In genomic region chr3:129112308-129113052, GRCh38 we compare ENCODE assay signal across 12 cellular contexts. TPM values are rescaled to one million over a fixed set of nuclear protein-coding genes. Genes with fewer than 3 reads are reported as not detected.
DNase-seq lines count a peak whose midpoint lies in the region; ATAC-seq, FAIRE-seq and TF ChIP-seq lines count a peak whose summit lies in the region.
"Had no signal": no experiment of that assay in that cellular context is flagged by ENCODE, and none has a peak within 500 bp of the region (broad histone marks: within the 10 kb centered on the region; RNA-seq: fewer than 3 reads in every experiment).

No MANE protein-coding gene starts in this region.

- FAIRE-seq in RCC 7860 (lab: Jason Lieb, UNC): no peak

- intact Hi-C loops in natural killer cell (cut with micrococcal nuclease): no loop called here

- H3K27ac Mint-ChIP-seq in natural killer cell treated with Interleukin-12 subunit alpha and Interleukin-12 subunit beta and Interleukin-15 and Interleukin-18, amount 100 ng/mL, for 72 hours: peak overlapping the region; percentile 75 to 89
- H3K27ac Mint-ChIP-seq in natural killer cell: no peak overlapping the region
- H3K27ac Mint-ChIP-seq in stimulated activated naive CD8-positive, alpha-beta T cell treated with anti-CD3 and anti-CD28 coated beads, Interleukin-15, amount 100 ng/mL, for 72 hours: peak overlapping the region; percentile 99 to 100

- DNase-seq in natural killer cell treated with Interleukin-12 subunit alpha and Interleukin-12 subunit beta and Interleukin-15 and Interleukin-18, amount 100 ng/mL, for 72 hours (ENCODE audit: low spot score): no peak
- no peak for DNase-seq in natural killer cell
- DNase-seq in RCC 7860 (ENCODE audit: low spot score): peak; percentile 39
- DNase-seq in choroid plexus epithelial cell (ENCODE audit: low read depth): peak; percentile 93
- peak; percentile 81 to 91 for DNase-seq in stimulated activated naive CD8-positive, alpha-beta T cell treated with anti-CD3 and anti-CD28 coated beads, Interleukin-15, amount 100 ng/mL, for 72 hours
- DNase-seq in islet precursor cell: no peak
- DNase-seq in GM19240 (ENCODE audit: insufficient read length, low spot score): no peak
- DNase-seq in NCI-H2081 treated with DMSO at 0.1 percent for 48 hours (lab: John Stamatoyannopoulos, UW): no peak
- DNase-seq: caudate nucleus, NCI-H1048 had no signal

- H3K4me1 Mint-ChIP-seq in natural killer cell treated with Interleukin-12 subunit alpha and Interleukin-12 subunit beta and Interleukin-15 and Interleukin-18, amount 100 ng/mL, for 72 hours (ENCODE audit: low read depth in 2 of 2): peaks cover 39 to 41% of the 10 kb centered on the region in 2 donors
- peaks cover 35 to 46% of the 10 kb centered on the region in 2 donors for H3K4me1 Mint-ChIP-seq in natural killer cell
- H3K4me1 Mint-ChIP-seq in stimulated activated naive CD8-positive, alpha-beta T cell treated with anti-CD3 and anti-CD28 coated beads, Interleukin-15, amount 100 ng/mL, for 72 hours: peaks cover 90% of the 10 kb centered on the region

- H3K36me3 Mint-ChIP-seq in natural killer cell treated with Interleukin-12 subunit alpha and Interleukin-12 subunit beta and Interleukin-15 and Interleukin-18, amount 100 ng/mL, for 72 hours: peaks cover 7% of the 10 kb centered on the region
- H3K36me3 Mint-ChIP-seq in natural killer cell: no peaks in the 10 kb centered on the region

- peak overlapping the region; percentile 47 for H3K4me3 Mint-ChIP-seq in natural killer cell treated with Interleukin-12 subunit alpha and Interleukin-12 subunit beta and Interleukin-15 and Interleukin-18, amount 100 ng/mL, for 72 hours
- H3K4me3 Mint-ChIP-seq in natural killer cell: no peak overlapping the region
- peak overlapping the region; percentile 77 to 79 for H3K4me3 Mint-ChIP-seq in stimulated activated naive CD8-positive, alpha-beta T cell treated with anti-CD3 and anti-CD28 coated beads, Interleukin-15, amount 100 ng/mL, for 72 hours
- H3K4me3 Mint-ChIP-seq: CD8-positive, alpha-beta memory T cell had no signal

- H3K9me3 Mint-ChIP-seq in natural killer cell treated with Interleukin-12 subunit alpha and Interleukin-12 subunit beta and Interleukin-15 and Interleukin-18, amount 100 ng/mL, for 72 hours: no peaks in the 10 kb centered on the region
- no peaks in the 10 kb centered on the region for H3K9me3 Mint-ChIP-seq in natural killer cell
- H3K9me3 Mint-ChIP-seq in stimulated activated naive CD8-positive, alpha-beta T cell treated with anti-CD3 and anti-CD28 coated beads, Interleukin-15, amount 100 ng/mL, for 72 hours: no peaks in the 10 kb centered on the region
- H3K9me3 Mint-ChIP-seq: CD8-positive, alpha-beta memory T cell had no signal

- TF ChIP-seq CTCF in natural killer cell (IDR thresholded peaks at IDR 0.05) (no peak), choroid plexus epithelial cell (conservative IDR thresholded peaks at IDR 0.05; ENCODE audit: low read depth, low read length) (no peak)

- no peak overlapping the region for H3K4me3 ChIP-seq in choroid plexus epithelial cell (ENCODE audit: low read depth, low read length)
- H3K4me3 ChIP-seq: thoracic aorta had no signal

- peak; percentile 89 for ATAC-seq in natural killer cell treated with Interleukin-12 subunit alpha and Interleukin-12 subunit beta and Interleukin-15 and Interleukin-18, amount 100 ng/mL, for 72 hours
- no peak for ATAC-seq in natural killer cell
- ATAC-seq in stimulated activated naive CD8-positive, alpha-beta T cell treated with anti-CD3 and anti-CD28 coated beads, Interleukin-15, amount 100 ng/mL, for 72 hours: peak; percentile 94

- no peaks in the 10 kb centered on the region for H3K27me3 Mint-ChIP-seq in natural killer cell treated with Interleukin-12 subunit alpha and Interleukin-12 subunit beta and Interleukin-15 and Interleukin-18, amount 100 ng/mL, for 72 hours
- H3K27me3 Mint-ChIP-seq in natural killer cell (ENCODE audit: low read depth in 2 of 2): no peaks in the 10 kb centered on the region
- no peaks in the 10 kb centered on the region for H3K27me3 Mint-ChIP-seq in stimulated activated naive CD8-positive, alpha-beta T cell treated with anti-CD3 and anti-CD28 coated beads, Interleukin-15, amount 100 ng/mL, for 72 hours
- H3K27me3 Mint-ChIP-seq: CD8-positive, alpha-beta memory T cell had no signal

RNA-seq across cellular contexts. Expression of gene RAB43, which starts 9.1 kb away (rescaled TPM):
- 10 to 100 TPM; 50.7 to 53.9 TPM for total RNA-seq in natural killer cell treated with Interleukin-12 subunit alpha and Interleukin-12 subunit beta and Interleukin-15 and Interleukin-18, amount 100 ng/mL, for 72 hours
- total RNA-seq in natural killer cell: 10 to 100 TPM; 36.5 to 47.2 (median 38.3) TPM

RNA-seq across cellular contexts. Expression of gene ISY1, which starts 48.4 kb away (rescaled TPM):
- total RNA-seq in natural killer cell treated with Interleukin-12 subunit alpha and Interleukin-12 subunit beta and Interleukin-15 and Interleukin-18, amount 100 ng/mL, for 72 hours: 10 to 100 TPM; 54.7 to 59.7 TPM
- 10 to 100 TPM; 51.9 to 58.2 (median 56.1) TPM for total RNA-seq in natural killer cell

RNA-seq across cellular contexts. Expression of gene GP9, which starts 51.9 kb away (rescaled TPM):
- under 1 TPM in 1 of 2 donors, not detected in 1; 0.45 TPM for total RNA-seq in natural killer cell treated with Interleukin-12 subunit alpha and Interleukin-12 subunit beta and Interleukin-15 and Interleukin-18, amount 100 ng/mL, for 72 hours
- total RNA-seq in natural killer cell: 1 to 10 TPM in 2 of 3 donors, under 1 TPM in 1; 0.86 to 8.6 (median 3.8) TPM
- total RNA-seq: CD8-positive, alpha-beta memory T cell; thoracic aorta had no signal

Comparison
In these comparisons a context has a peak if more than half of its experiments do, and no peak if none do; other contexts are left out.
1. ATAC-seq: peak in natural killer cell treated with Interleukin-12 subunit alpha and Interleukin-12 subunit beta and Interleukin-15 and Interleukin-18, amount 100 ng/mL, for 72 hours (2 of 2) and stimulated activated naive CD8-positive, alpha-beta T cell treated with anti-CD3 and anti-CD28 coated beads, Interleukin-15, amount 100 ng/mL, for 72 hours (single experiment); none in natural killer cell (0 of 3).
2. H3K27ac Mint-ChIP-seq: peak in natural killer cell treated with Interleukin-12 subunit alpha and Interleukin-12 subunit beta and Interleukin-15 and Interleukin-18, amount 100 ng/mL, for 72 hours (2 of 2) and stimulated activated naive CD8-positive, alpha-beta T cell treated with anti-CD3 and anti-CD28 coated beads, Interleukin-15, amount 100 ng/mL, for 72 hours (2 of 2); none in natural killer cell (0 of 2).
3. DNase-seq: peak in RCC 7860 (single experiment), choroid plexus epithelial cell (single experiment) and stimulated activated naive CD8-positive, alpha-beta T cell treated with anti-CD3 and anti-CD28 coated beads, Interleukin-15, amount 100 ng/mL, for 72 hours (2 of 2); none in natural killer cell treated with Interleukin-12 subunit alpha and Interleukin-12 subunit beta and Interleukin-15 and Interleukin-18, amount 100 ng/mL, for 72 hours (single experiment), natural killer cell (single experiment), islet precursor cell (single experiment), GM19240 (single experiment) and NCI-H2081 treated with DMSO at 0.1 percent for 48 hours (single experiment).